ENCODE assay signal across 9 cellular contexts in the genomic region with DNA sequence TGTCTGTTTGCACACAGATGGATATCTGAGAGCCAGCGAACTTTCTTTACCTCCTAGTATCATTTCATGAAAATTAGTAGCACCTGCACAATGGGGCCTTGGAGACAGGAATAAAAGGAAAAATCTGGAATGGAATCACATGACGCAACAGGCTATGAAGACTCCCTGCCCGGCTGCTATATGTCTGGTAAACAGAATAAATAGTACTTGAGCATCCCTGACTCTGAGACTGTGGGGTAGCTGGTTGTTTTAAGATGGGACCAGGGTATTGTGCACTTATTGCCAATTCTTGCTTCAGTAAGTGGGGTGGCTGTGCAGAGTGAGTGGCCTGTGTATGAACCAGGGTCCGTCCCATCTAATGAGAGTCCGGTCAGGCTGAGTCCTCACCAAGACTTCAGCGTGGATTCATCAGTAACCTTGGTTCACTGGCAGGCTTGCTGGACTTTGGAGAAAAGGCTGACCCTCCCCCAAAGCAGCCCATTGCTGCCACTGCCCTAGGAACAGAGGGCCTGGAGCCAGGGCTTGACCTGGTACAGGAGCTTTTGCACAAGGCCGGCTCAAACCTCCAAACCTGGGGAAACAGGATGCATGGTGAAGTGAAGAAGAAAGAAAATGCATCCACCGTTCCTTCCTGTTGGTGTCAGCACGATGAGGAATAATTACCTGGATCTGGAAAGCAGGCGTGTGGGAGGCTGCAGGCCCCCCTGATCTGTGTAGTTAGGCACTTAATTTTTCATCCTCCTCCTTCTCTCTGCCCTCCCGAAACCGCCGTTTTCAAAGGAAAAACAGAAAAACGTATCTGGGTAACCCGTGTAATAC.
DNase-seq lines count a peak whose midpoint lies in the region; ATAC-seq and TF ChIP-seq lines count a peak whose summit lies in the region.
"Had no signal": no experiment of that assay in that cellular context is flagged by ENCODE, and none has a peak within 500 bp of the region (broad histone marks: within the 10 kb centered on the region; RNA-seq: fewer than 3 reads in every experiment).

No MANE protein-coding gene starts in this region.

- peaks cover 38 to 54% (median 46%) of the 10 kb centered on the region in 3 donors for H3K4me1 Mint-ChIP-seq in naive B cell

- TF ChIP-seq POLR2A in uterus (IDR thresholded peaks at IDR 0.05) (no peak), GM18505 (IDR thresholded peaks at IDR 0.05; ENCODE audit: borderline replicate concordance, extremely low read depth, insufficient read depth, insufficient read length) (no peak)

- H3K4me1 ChIP-seq in cardiac muscle cell (ENCODE audit: low read depth), result peaks cover 46% of the 10 kb centered on the region
- H3K4me1 ChIP-seq in uterus, result peaks cover 9 to 23% of the 10 kb centered on the region in 2 donors

- ATAC-seq in Right ventricle myocardium superior (ENCODE audit: poor library complexity) (no peak), naive B cell (ENCODE audit: low read depth in 2 of 2) (no peak), GM18505 (IDR thresholded peaks at IDR 0.05; ENCODE audit: unreplicated experiment) (no peak)

- H3K27ac Mint-ChIP-seq in naive B cell, result peak overlapping the region; percentile 49 to 99 (median 97)

- intact Hi-C loops in Right ventricle myocardium superior (cut with DNase I) (no loop called here), uterus (cut with DNase I; ENCODE audit: low total_unique reads) (loop anchor here (10.0 kb wide), 1 partner anchor 143 kb away; the partner anchor contains the start of gene TGIF1)

- no peaks in the 10 kb centered on the region for H3K27me3 ChIP-seq in cardiac muscle cell
- no peaks in the 10 kb centered on the region for H3K27me3 ChIP-seq in uterus

- H3K9me3 ChIP-seq in cardiac muscle cell (ENCODE audit: low read depth) (no peaks in the 10 kb centered on the region), uterus (no peaks in the 10 kb centered on the region)

- H3K36me3 Mint-ChIP-seq in naive B cell, result no peaks in the 10 kb centered on the region

- no peak overlapping the region for H3K4me3 ChIP-seq in cardiac muscle cell
- H3K4me3 ChIP-seq in uterus, result no peak overlapping the region

- H3K27me3 Mint-ChIP-seq in naive B cell, result no peaks in the 10 kb centered on the region

- no peaks in the 10 kb centered on the region for H3K9me3 Mint-ChIP-seq in naive B cell

- no peak for TF ChIP-seq CTCF in cardiac muscle cell (IDR thresholded peaks at IDR 0.05; ENCODE audit: low read depth, low read length)
- no peak for TF ChIP-seq CTCF in uterus (IDR thresholded peaks at IDR 0.05)

- DNase-seq in cardiac muscle cell (ENCODE audit: low read depth in 1 of 2, low spot score in 1 of 2) (no peak), Right ventricle myocardium superior (no peak), caudate nucleus (lab: John Stamatoyannopoulos, UW) (no peak), naive B cell (no peak), uterus (no peak), inferior parietal cortex (ENCODE audit: extremely low spot score) (no peak), NCI-H1694 (lab: John Stamatoyannopoulos, UW) (no peak)
- DNase-seq: HCEC 1CT had no signal

- H3K27ac ChIP-seq in cardiac muscle cell (peak overlapping the region; percentile 98), caudate nucleus (ENCODE audit: low read depth, low read length) (peak overlapping the region; percentile 96), uterus (peak overlapping the region; percentile 95 to 98)

- no peaks in the 10 kb centered on the region for H3K36me3 ChIP-seq in cardiac muscle cell
- no peaks in the 10 kb centered on the region for H3K36me3 ChIP-seq in uterus

- H3K4me3 Mint-ChIP-seq in naive B cell, result peak overlapping the region in 7 of 8 donors; percentile 64 to 96 (median 91)
